ENCODE assay signal across 1 cellular context in the genomic region with DNA sequence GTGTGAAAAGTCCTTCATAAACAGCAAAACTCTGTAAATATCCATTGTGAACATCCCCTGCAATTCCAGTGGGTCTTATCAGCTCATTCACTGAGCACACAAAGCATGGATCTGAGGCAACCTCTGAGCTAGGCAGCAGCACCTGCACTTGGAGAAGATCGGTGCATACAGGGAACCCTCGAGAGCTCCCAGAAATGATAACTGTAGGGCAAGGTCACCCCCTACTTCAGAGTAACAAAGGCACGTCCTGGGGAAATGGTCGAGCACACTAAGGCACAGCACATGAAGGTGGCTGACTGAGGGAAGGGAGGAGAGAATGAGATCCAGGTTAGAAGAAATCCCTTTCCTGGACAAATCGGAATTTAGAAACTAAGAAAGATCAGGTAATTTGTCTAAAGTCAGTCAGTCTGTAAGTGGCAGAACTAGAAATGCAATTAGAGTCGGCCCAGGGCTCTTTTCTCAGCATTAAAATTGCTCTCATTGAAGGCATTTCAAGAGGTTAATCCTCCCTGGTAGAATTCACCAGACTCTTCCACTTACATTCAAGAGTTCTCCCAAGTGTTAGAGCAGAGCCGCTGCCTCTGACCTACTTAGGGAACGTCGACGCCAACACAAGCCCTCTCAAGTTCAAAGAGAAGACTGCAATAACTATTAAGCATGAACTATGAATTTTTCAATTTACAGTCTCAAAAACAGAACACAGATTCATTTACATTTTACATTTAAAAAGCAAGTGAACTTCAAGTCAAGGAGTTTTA.
TF ChIP-seq lines count a peak whose summit lies in the region.

No MANE protein-coding gene starts in this region.

TF ChIP-seq in endothelial cell of umbilical vein, 7 proteins besides CTCF, POLR2A, EP300 and RAD21:
- TF ChIP-seq, protein P1, sequence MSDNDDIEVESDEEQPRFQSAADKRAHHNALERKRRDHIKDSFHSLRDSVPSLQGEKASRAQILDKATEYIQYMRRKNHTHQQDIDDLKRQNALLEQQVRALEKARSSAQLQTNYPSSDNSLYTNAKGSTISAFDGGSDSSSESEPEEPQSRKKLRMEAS (IDR thresholded peaks at IDR 0.05; ENCODE audit: insufficient read depth, insufficient read length): no peak
- TF ChIP-seq EZH2 (IDR thresholded peaks at IDR 0.05; ENCODE audit: borderline replicate concordance, low read depth, low read length, severe bottlenecking): no peak
- no peak for TF ChIP-seq POLR2AphosphoS5 (IDR thresholded peaks at IDR 0.05; ENCODE audit: insufficient read depth, low read depth, low read length)
- TF ChIP-seq JUN (IDR thresholded peaks at IDR 0.05; ENCODE audit: borderline replicate concordance, insufficient read depth, insufficient read length, low read depth): no peak
- no peak for TF ChIP-seq FOS (IDR thresholded peaks at IDR 0.05; ENCODE audit: borderline replicate concordance, insufficient read depth, low read length)
- no peak for TF ChIP-seq MYC (IDR thresholded peaks at IDR 0.05; ENCODE audit: low read depth, low read length)
- no peak for TF ChIP-seq GATA2 (IDR thresholded peaks at IDR 0.05; ENCODE audit: insufficient read depth, insufficient read length, low read depth, low read length)
